ENCODE assay signal across 1 cellular context in the genomic region with DNA sequence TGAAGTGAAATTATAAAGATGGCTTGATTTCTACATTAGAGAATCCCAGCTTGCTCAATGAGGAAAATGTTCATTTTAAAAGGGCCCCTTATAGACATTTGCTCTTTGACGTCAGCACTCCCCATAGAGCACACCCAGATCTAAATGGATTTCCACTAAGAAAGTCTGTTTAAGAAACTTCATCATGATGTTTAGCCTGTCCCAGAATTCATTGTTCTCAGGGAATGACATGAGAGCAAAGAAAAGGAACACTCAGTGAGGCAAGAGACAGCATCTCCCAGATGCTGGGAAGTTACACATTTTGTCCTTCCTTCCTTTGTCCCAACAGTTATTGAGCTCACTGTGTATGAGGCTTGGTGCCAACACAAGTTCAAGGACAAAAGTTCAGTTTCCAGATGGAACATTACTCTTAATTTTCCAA.
TF ChIP-seq lines count a peak whose summit lies in the region.

No MANE protein-coding gene starts in this region.

TF ChIP-seq in GM23338, 12 proteins besides CTCF, POLR2A, EP300 and RAD21 (continued from another document):
- TF ChIP-seq, protein P1, sequence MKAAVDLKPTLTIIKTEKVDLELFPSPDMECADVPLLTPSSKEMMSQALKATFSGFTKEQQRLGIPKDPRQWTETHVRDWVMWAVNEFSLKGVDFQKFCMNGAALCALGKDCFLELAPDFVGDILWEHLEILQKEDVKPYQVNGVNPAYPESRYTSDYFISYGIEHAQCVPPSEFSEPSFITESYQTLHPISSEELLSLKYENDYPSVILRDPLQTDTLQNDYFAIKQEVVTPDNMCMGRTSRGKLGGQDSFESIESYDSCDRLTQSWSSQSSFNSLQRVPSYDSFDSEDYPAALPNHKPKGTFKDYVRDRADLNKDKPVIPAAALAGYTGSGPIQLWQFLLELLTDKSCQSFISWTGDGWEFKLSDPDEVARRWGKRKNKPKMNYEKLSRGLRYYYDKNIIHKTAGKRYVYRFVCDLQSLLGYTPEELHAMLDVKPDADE (IDR thresholded peaks at IDR 0.05): no peak
- no peak; the same call in 1 of the 2 replicates for TF ChIP-seq POLR2AphosphoS5 (IDR thresholded peaks at IDR 0.05; ENCODE audit: low read depth)
- no peak for TF ChIP-seq EZH2 (IDR thresholded peaks at IDR 0.05; ENCODE audit: low read depth, unreplicated experiment)
- no peak for TF ChIP-seq STAT1 (IDR thresholded peaks at IDR 0.05; ENCODE audit: unreplicated experiment)
- no peak for TF ChIP-seq EZH2phosphoT487 (IDR thresholded peaks at IDR 0.05; ENCODE audit: unreplicated experiment)
- TF ChIP-seq CREB1 (CRISPR knock-in tag; IDR thresholded peaks at IDR 0.05; ENCODE audit: low read depth): no peak
- TF ChIP-seq, protein P2, sequence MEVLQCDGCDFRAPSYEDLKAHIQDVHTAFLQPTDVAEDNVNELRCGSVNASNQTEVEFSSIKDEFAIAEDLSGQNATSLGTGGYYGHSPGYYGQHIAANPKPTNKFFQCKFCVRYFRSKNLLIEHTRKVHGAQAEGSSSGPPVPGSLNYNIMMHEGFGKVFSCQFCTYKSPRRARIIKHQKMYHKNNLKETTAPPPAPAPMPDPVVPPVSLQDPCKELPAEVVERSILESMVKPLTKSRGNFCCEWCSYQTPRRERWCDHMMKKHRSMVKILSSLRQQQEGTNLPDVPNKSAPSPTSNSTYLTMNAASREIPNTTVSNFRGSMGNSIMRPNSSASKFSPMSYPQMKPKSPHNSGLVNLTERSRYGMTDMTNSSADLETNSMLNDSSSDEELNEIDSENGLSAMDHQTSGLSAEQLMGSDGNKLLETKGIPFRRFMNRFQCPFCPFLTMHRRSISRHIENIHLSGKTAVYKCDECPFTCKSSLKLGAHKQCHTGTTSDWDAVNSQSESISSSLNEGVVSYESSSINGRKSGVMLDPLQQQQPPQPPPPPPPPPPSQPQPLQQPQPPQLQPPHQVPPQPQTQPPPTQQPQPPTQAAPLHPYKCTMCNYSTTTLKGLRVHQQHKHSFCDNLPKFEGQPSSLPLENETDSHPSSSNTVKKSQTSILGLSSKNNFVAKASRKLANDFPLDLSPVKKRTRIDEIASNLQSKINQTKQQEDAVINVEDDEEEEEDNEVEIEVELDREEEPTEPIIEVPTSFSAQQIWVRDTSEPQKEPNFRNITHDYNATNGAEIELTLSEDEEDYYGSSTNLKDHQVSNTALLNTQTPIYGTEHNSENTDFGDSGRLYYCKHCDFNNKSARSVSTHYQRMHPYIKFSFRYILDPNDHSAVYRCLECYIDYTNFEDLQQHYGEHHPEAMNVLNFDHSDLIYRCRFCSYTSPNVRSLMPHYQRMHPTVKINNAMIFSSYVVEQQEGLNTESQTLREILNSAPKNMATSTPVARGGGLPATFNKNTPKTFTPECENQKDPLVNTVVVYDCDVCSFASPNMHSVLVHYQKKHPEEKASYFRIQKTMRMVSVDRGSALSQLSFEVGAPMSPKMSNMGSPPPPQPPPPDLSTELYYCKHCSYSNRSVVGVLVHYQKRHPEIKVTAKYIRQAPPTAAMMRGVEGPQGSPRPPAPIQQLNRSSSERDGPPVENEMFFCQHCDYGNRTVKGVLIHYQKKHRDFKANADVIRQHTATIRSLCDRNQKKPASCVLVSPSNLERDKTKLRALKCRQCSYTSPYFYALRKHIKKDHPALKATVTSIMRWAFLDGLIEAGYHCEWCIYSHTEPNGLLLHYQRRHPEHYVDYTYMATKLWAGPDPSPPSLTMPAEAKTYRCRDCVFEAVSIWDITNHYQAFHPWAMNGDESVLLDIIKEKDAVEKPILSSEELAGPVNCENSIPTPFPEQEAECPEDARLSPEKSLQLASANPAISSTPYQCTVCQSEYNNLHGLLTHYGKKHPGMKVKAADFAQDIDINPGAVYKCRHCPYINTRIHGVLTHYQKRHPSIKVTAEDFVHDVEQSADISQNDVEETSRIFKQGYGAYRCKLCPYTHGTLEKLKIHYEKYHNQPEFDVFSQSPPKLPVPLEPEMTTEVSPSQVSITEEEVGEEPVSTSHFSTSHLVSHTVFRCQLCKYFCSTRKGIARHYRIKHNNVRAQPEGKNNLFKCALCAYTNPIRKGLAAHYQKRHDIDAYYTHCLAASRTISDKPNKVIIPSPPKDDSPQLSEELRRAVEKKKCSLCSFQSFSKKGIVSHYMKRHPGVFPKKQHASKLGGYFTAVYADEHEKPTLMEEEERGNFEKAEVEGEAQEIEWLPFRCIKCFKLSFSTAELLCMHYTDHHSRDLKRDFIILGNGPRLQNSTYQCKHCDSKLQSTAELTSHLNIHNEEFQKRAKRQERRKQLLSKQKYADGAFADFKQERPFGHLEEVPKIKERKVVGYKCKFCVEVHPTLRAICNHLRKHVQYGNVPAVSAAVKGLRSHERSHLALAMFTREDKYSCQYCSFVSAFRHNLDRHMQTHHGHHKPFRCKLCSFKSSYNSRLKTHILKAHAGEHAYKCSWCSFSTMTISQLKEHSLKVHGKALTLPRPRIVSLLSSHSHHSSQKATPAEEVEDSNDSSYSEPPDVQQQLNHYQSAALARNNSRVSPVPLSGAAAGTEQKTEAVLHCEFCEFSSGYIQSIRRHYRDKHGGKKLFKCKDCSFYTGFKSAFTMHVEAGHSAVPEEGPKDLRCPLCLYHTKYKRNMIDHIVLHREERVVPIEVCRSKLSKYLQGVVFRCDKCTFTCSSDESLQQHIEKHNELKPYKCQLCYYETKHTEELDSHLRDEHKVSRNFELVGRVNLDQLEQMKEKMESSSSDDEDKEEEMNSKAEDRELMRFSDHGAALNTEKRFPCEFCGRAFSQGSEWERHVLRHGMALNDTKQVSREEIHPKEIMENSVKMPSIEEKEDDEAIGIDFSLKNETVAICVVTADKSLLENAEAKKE (CRISPR knock-in tag; IDR thresholded peaks at IDR 0.05): no peak
- TF ChIP-seq JUNB (IDR thresholded peaks at IDR 0.05; ENCODE audit: unreplicated experiment): no peak
- TF ChIP-seq REST (IDR thresholded peaks at IDR 0.05; ENCODE audit: unreplicated experiment): no peak
- no peak for TF ChIP-seq ZNF114 (CRISPR knock-in tag; IDR thresholded peaks at IDR 0.05)
